In genomic region chr4:99921174-99921573, GRCh38 we compare ENCODE assay signal across 18 cellular contexts.
"Had no signal": no experiment of that assay in that cellular context is flagged by ENCODE, and none has a peak within 500 bp of the region (broad histone marks: within the 10 kb centered on the region; RNA-seq: fewer than 3 reads in every experiment).

No MANE protein-coding gene starts in this region.

- H3K4me1 Mint-ChIP-seq: brain had no signal

- H3K4me1 ChIP-seq: right atrium auricular region, SJSA1 had no signal

- H3K9me3 ChIP-seq: right atrium auricular region, SJSA1, transverse colon had no signal

- ATAC-seq: natural killer cell treated with Interleukin-12 subunit alpha and Interleukin-12 subunit beta and Interleukin-15 and Interleukin-18, amount 100 ng/mL, for 72 hours; stimulated activated naive B cell treated with anti-CD40 and anti-IgM and Interleukin-4, amounts not matched to agents 10 μg/mL and 1 μg/mL and 100 μg/mL, for 72 hours had no signal

- H3K27ac ChIP-seq: right atrium auricular region, SJSA1, skin epidermis, transverse colon had no signal

- H3K9me3 Mint-ChIP-seq: natural killer cell treated with Interleukin-12 subunit alpha and Interleukin-12 subunit beta and Interleukin-15 and Interleukin-18, amount 100 ng/mL, for 72 hours had no signal

- H3K4me3 ChIP-seq: right atrium auricular region, SJSA1, skin epidermis, transverse colon had no signal

- H3K4me3 Mint-ChIP-seq: brain; immature natural killer cell; natural killer cell treated with Interleukin-12 subunit alpha and Interleukin-12 subunit beta and Interleukin-15 and Interleukin-18, amount 100 ng/mL, for 72 hours; stimulated activated naive B cell treated with anti-CD40 and anti-IgM and Interleukin-4, amounts not matched to agents 10 μg/mL and 1 μg/mL and 100 μg/mL, for 72 hours had no signal

- H3K27me3 ChIP-seq: right atrium auricular region, SJSA1, transverse colon had no signal

- H3K27me3 Mint-ChIP-seq: brain; natural killer cell treated with Interleukin-12 subunit alpha and Interleukin-12 subunit beta and Interleukin-15 and Interleukin-18, amount 100 ng/mL, for 72 hours; stimulated activated naive B cell treated with anti-CD40 and anti-IgM and Interleukin-4, amounts not matched to agents 10 μg/mL and 1 μg/mL and 100 μg/mL, for 72 hours had no signal

- H3K27ac Mint-ChIP-seq: brain; natural killer cell treated with Interleukin-12 subunit alpha and Interleukin-12 subunit beta and Interleukin-15 and Interleukin-18, amount 100 ng/mL, for 72 hours; stimulated activated naive B cell treated with anti-CD40 and anti-IgM and Interleukin-4, amounts not matched to agents 10 μg/mL and 1 μg/mL and 100 μg/mL, for 72 hours had no signal

- DNase-seq: activated gamma-delta T cell treated with Interleukin-2 at 50 U/mL for 16 hours; cortex of kidney; effector CD4-positive, alpha-beta T cell; foreskin fibroblast; head of caudate nucleus; immature natural killer cell; mesenchymal stem cell; stimulated activated CD4-positive, alpha-beta T cell treated with anti-CD3 and anti-CD28 coated beads, Interleukin-15, amount 100 ng/mL, for 24 hours; stimulated activated CD4-positive, alpha-beta T cell treated with anti-CD3 and anti-CD28 coated beads, Interleukin-4, amount 100 ng/mL, for 1 hour; stimulated activated naive B cell treated with anti-CD40 and anti-IgM and Interleukin-4, amounts not matched to agents 10 μg/mL and 1 μg/mL and 100 μg/mL, for 72 hours; substantia nigra; T-helper 9 cell; transverse colon had no signal
